In genomic region chrX:118220509-118220908, GRCh38 we compare ENCODE assay signal across 24 cellular contexts.
DNase-seq lines count a peak whose midpoint lies in the region; ATAC-seq, FAIRE-seq and TF ChIP-seq lines count a peak whose summit lies in the region.
"Had no signal": no experiment of that assay in that cellular context is flagged by ENCODE, and none has a peak within 500 bp of the region (broad histone marks: within the 10 kb centered on the region; RNA-seq: fewer than 3 reads in every experiment).

No MANE protein-coding gene starts in this region.

- H3K36me3 ChIP-seq in mammary epithelial cell (ENCODE audit: insufficient read depth, low read length) = no peaks in the 10 kb centered on the region
- no peaks in the 10 kb centered on the region for H3K36me3 ChIP-seq in breast epithelium
- H3K36me3 ChIP-seq in bronchial epithelial cell (ENCODE audit: control insufficient read depth, insufficient read depth, low read length) = no peaks in the 10 kb centered on the region
- H3K36me3 ChIP-seq in mucosa of descending colon (ENCODE audit: low read depth) = no peaks in the 10 kb centered on the region
- no peaks in the 10 kb centered on the region for H3K36me3 ChIP-seq in stomach

- H3K4me1 ChIP-seq in mammary epithelial cell (ENCODE audit: insufficient read depth, low read length) (peaks cover under 1% of the 10 kb centered on the region), breast epithelium (no peaks in the 10 kb centered on the region), mucosa of descending colon (ENCODE audit: low read depth) (no peaks in the 10 kb centered on the region), stomach (peaks cover 0 to 1% (median 0%) of the 10 kb centered on the region in 4 donors)
- H3K4me1 ChIP-seq: Caco-2 had no signal

- FAIRE-seq in bronchial epithelial cell (lab: Jason Lieb, UNC) = no peak
- FAIRE-seq: G401.6, GM12878, H1, RCC 7860 had no signal

- ATAC-seq in mucosa of descending colon (peak; percentile 54), HG03139 (IDR thresholded peaks at IDR 0.05; ENCODE audit: unreplicated experiment) (no peak)
- ATAC-seq: CD8-positive, alpha-beta T cell; GM12878 had no signal

- no peak overlapping the region for H3K9ac ChIP-seq in mammary epithelial cell (ENCODE audit: insufficient read depth, low read length)

- H3K9me3 ChIP-seq in mammary epithelial cell (replicated peaks; ENCODE audit: insufficient read depth, low read length) = no peaks in the 10 kb centered on the region
- no peaks in the 10 kb centered on the region for H3K9me3 ChIP-seq in breast epithelium
- H3K9me3 ChIP-seq in mucosa of descending colon = no peaks in the 10 kb centered on the region
- no peaks in the 10 kb centered on the region for H3K9me3 ChIP-seq in stomach
- H3K9me3 ChIP-seq: Caco-2 had no signal

- no peak for TF ChIP-seq EP300 in stomach (IDR thresholded peaks at IDR 0.05)

- H3K4me2 ChIP-seq in mammary epithelial cell (ENCODE audit: insufficient read depth, low read depth, low read length) = no peak overlapping the region

- CTCF ChIA-PET in mammary epithelial cell (lab: Charles Lee; ENCODE audit: low non-redundant PET) = no interaction called here

- TF ChIP-seq CTCF in mammary epithelial cell (conservative IDR thresholded peaks at IDR 0.05 in 1 of 2, IDR thresholded peaks at IDR 0.05 in 1 of 2; ENCODE audit: extremely low read depth in 1 of 2, insufficient read depth in 1 of 2, low read depth in 1 of 2, low read length in 2 of 2) (no peak), breast epithelium (IDR thresholded peaks at IDR 0.05) (no peak), bronchial epithelial cell (IDR thresholded peaks at IDR 0.05; ENCODE audit: insufficient read depth, low read length, severe bottlenecking) (no peak), mucosa of descending colon (IDR thresholded peaks at IDR 0.05) (no peak), stomach (IDR thresholded peaks at IDR 0.05) (no peak)

- no peaks in the 10 kb centered on the region for H3K79me2 ChIP-seq in mammary epithelial cell (ENCODE audit: insufficient read depth, low read length)

- H4K20me1 ChIP-seq in mammary epithelial cell (ENCODE audit: insufficient read depth, low read length) = no peaks in the 10 kb centered on the region

- TF ChIP-seq POLR2A in breast epithelium (IDR thresholded peaks at IDR 0.05) (no peak), stomach (IDR thresholded peaks at IDR 0.05) (no peak)

- H3K27ac ChIP-seq in mammary epithelial cell (ENCODE audit: insufficient read depth, low read depth, low read length) (no peak overlapping the region), breast epithelium (peak overlapping the region in 1 of 2 donors; percentile 8), stomach (no peak overlapping the region)
- H3K27ac ChIP-seq: C4-2B had no signal

- 11% methylated on average over 1 of the region's 1 CpG for WGBS in mammary epithelial cell (ENCODE audit: low coverage, missing lambda C conversion rate)
- WGBS in stomach, 5 donors = 58 to 88% (median 67%) methylated on average over 1 of the region's 1 CpG

- intact Hi-C loops in mammary epithelial cell (cut with micrococcal nuclease) (loop anchor here (10.0 kb wide), 1 partner anchor 1466 kb away; no protein-coding TSS in a partner anchor), breast epithelium (cut with DNase I; ENCODE audit: low total_unique reads) (no loop called here), mucosa of descending colon (cut with DNase I, micrococcal nuclease) (no loop called here), stomach (cut with DNase I; ENCODE audit: low total_unique reads) (no loop called here)

- H2AFZ ChIP-seq in mammary epithelial cell (ENCODE audit: low read depth, low read length) = no peak overlapping the region

- H3K4me3 ChIP-seq in mammary epithelial cell (replicated peaks in 1 of 3; ENCODE audit: insufficient read depth in 1 of 3, low read depth in 2 of 3, low read length in 3 of 3) = no peak overlapping the region
- H3K4me3 ChIP-seq in breast epithelium = no peak overlapping the region
- no peak overlapping the region for H3K4me3 ChIP-seq in bronchial epithelial cell (ENCODE audit: low read depth, low read length)
- H3K4me3 ChIP-seq in mucosa of descending colon = no peak overlapping the region
- H3K4me3 ChIP-seq in stomach = no peak overlapping the region
- H3K4me3 ChIP-seq: GM12878 had no signal

- dilution Hi-C loops in mammary epithelial cell (cut with HindIII; ENCODE audit: low sequenced_read_pairs) = no loop called here

- no TSS peak for BruUV-seq in mammary epithelial cell (replicated peaks; lab: Mats Ljungman, UMichigan)

- in situ Hi-C loops in mammary epithelial cell (cut with MboI; ENCODE audit: low sequenced_read_pairs in 2 of 2) = loop anchor here (10.0 kb wide), 1 partner anchor 226 kb away; no protein-coding TSS in a partner anchor

- DNase-seq in mammary epithelial cell = peak; percentile 40
- DNase-seq in breast epithelium (ENCODE audit: low spot score in 2 of 2) = no peak
- peak; percentile 33 for DNase-seq in bronchial epithelial cell (ENCODE audit: low read depth)
- no peak for DNase-seq in mucosa of descending colon
- DNase-seq in stomach = no peak
- no peak for DNase-seq in anterior cingulate cortex (lab: John Stamatoyannopoulos, UW)
- DNase-seq: Caco-2; CD8-positive, alpha-beta T cell; HCEC 1CT; IMR-90; KG1; MM.1S; NCI-H2029 treated with DMSO at 0.1 percent for 48 hours; NCI-H2171; NCI-H226; NCI-H524 treated with DMSO at 0.1 percent for 48 hours; NCI-H774; SIG-M5 had no signal

- H3K27me3 ChIP-seq in mammary epithelial cell (ENCODE audit: insufficient read depth, low read length) (no peaks in the 10 kb centered on the region), breast epithelium (peaks cover 0 to 4% of the 10 kb centered on the region in 2 donors), bronchial epithelial cell (ENCODE audit: control insufficient read depth, insufficient read depth, low read length) (no peaks in the 10 kb centered on the region), stomach (no peaks in the 10 kb centered on the region)

Comparison
In these comparisons a context has a peak if more than half of its experiments do, and no peak if none do; other contexts are left out.
1. DNase-seq: peak in mammary epithelial cell (single experiment) and bronchial epithelial cell (single experiment); none in breast epithelium (0 of 2), mucosa of descending colon (0 of 3), stomach (single experiment) and anterior cingulate cortex (0 of 58).